Comparison of ENCODE assay signal across 34 cellular contexts in the genomic region with DNA sequence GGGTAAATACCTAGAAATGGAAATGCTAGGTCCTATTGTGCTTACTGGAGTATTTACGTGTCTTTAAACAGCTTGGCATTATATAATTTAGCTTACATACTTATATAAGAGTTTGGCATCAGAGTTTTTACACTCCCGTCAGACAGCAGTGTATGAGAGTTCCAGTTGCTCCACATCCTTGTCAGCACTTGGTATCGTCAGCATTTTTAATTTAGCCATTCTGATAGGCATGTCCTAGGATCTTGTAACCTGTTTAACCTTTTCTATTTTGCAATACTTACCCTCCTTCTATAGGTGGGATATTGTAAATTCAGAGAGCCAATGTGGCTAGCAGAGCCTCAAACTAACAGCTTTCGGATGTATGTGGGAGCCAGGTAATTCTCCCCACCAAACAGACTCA.
"Had no signal": no experiment of that assay in that cellular context is flagged by ENCODE, and none has a peak within 500 bp of the region (broad histone marks: within the 10 kb centered on the region; RNA-seq: fewer than 3 reads in every experiment).

No MANE protein-coding gene starts in this region.

- H3K4me3 ChIP-seq: MG63 had no signal

- H3K36me3 ChIP-seq: MG63 had no signal

- H3K9me3 ChIP-seq: MG63 had no signal

- DNase-seq: Karpas-422, Kasumi-1, MG63, MM.1S, MV-4-11, NCI-H1048, NCI-H1092, NCI-H1092 treated with DMSO at 0.1 percent for 48 hours, NCI-H1105, NCI-H1105 treated with DMSO at 0.1 percent for 48 hours, NCI-H1417, NCI-H1417 treated with DMSO at 0.1 percent for 48 hours, NCI-H1436, NCI-H1436 treated with DMSO at 0.1 percent for 48 hours, NCI-H146, NCI-H1694, NCI-H1694 treated with DMSO at 0.1 percent for 48 hours, NCI-H187, NCI-H187 treated with DMSO at 0.1 percent for 48 hours, NCI-H1930, NCI-H2029, NCI-H2029 treated with DMSO at 0.1 percent for 48 hours, NCI-H2081, NCI-H2081 treated with DMSO at 0.1 percent for 48 hours, NCI-H2107, NCI-H2171, NCI-H2171 treated with DMSO at 0.1 percent for 48 hours, NCI-H2227 treated with DMSO at 0.1 percent for 48 hours, NCI-H345, NCI-H446, NCI-H446 treated with DMSO at 0.1 percent for 48 hours, NCI-H510A, NCI-H510A treated with DMSO at 0.1 percent for 48 hours, NCI-H524 had no signal
